Comparison of ENCODE assay signal across 18 cellular contexts in genomic region chr7:69190738-69191137, GRCh38.
"Had no signal": no experiment of that assay in that cellular context is flagged by ENCODE, and none has a peak within 500 bp of the region (broad histone marks: within the 10 kb centered on the region; RNA-seq: fewer than 3 reads in every experiment).

No MANE protein-coding gene starts in this region.

- DNase-seq: activated CD4-positive, alpha-beta T cell treated with anti-CD3 and anti-CD28 coated beads, Interleukin-2, amount 10 ng/mL, durations not matched to agents 24 days and 14 days; activated CD4-positive, CD25-positive, alpha-beta regulatory T cell; activated CD8-positive, alpha-beta T cell treated with anti-CD3 and anti-CD28 coated beads for 36 hours; activated naive CD4-positive, alpha-beta T cell treated with Interleukin-2 at 50 U/mL for 16 hours; activated naive CD8-positive, alpha-beta T cell treated with anti-CD3 and anti-CD28 coated beads, Interleukin-2, amount 10 ng/mL, durations not matched to agents 7 days and 5 days; activated T-cell treated with anti-CD3 and anti-CD28 coated beads, Interleukin-2, amount 50 U/mL, for 1 hour; brain microvascular endothelial cell; cortex of kidney; lower lobe of right lung; natural killer cell; ovary; stimulated activated CD4-positive, alpha-beta T cell treated with anti-CD3 and anti-CD28 coated beads, Interleukin-12 subunit alpha, Interleukin-12 subunit beta, amount 100 ng/mL, for 4 hours; stimulated activated CD4-positive, alpha-beta T cell treated with anti-CD3 and anti-CD28 coated beads, Interleukin-1b, Interleukin-23, amount 100 ng/mL, for 48 hours; stimulated activated CD8-positive, alpha-beta memory T cell treated with anti-CD3 and anti-CD28 coated beads, Interleukin-4, amount 100 ng/mL, for 48 hours; stimulated activated naive CD4-positive, alpha-beta T cell; T-helper 9 cell had no signal

- ATAC-seq: activated CD8-positive, alpha-beta T cell treated with anti-CD3 and anti-CD28 coated beads for 36 hours; activated T-helper 17 cell treated with anti-CD3 and anti-CD28 coated beads, Interleukin-2, amount 50 U/mL, for 72 hours; gastroesophageal sphincter; lower lobe of right lung; natural killer cell had no signal
